8 cellular contexts compared by ENCODE assay signal in the genomic region with DNA sequence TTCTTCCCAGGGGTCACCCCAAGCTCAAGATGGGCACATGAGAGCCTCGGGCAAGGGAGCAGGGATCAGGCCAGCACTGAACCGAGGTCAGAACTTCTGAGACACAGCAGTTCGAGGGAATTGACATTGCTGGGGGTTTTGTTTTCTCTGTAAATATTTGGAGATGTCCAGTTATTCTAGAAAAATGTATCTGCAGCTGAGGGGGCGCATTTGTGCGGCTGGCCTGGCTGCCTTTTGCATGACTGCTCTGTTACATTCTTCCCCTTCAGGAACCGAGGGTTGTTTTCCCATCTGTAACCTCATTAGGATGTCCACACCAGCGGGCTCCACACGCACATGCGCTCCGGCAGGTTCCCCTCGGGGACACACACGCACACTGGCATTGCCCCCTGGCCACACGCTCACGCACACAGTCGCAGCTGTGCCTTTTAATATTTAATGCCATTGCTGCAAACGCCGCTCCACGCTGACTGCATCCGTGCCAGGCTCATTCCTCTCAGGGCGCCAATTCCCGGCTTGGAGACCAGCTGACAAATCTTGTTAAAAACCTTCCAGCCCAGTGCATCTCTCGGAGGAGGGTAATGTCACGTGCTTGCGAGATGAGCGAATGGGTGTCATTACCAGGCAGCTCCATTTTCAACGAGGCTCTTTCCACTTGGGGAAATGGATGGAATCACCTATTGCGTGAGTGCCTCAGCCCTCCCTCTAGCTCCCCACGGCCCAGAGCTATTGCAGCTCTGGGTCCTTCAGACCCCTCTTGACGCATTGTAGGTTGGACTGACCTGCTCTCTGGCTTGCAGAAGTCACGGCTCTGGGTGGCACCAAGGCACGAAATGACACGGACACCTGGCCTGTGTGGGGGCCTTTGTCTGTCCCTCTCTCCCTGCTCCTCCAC. TPM values are rescaled to one million over a fixed set of nuclear protein-coding genes. Genes with fewer than 3 reads are reported as not detected.
A peak's percentile ranks its signal among the peaks of the same experiment; 100 is the strongest.
DNase-seq lines count a peak whose midpoint lies in the region.

No MANE protein-coding gene starts in this region.

- H3K4ac ChIP-seq in mesendoderm (ENCODE audit: low read depth, low read length): no peak overlapping the region

- H3K79me2 ChIP-seq in mesendoderm (ENCODE audit: control insufficient read depth, insufficient read depth, low read length): no peaks in the 10 kb centered on the region

- H3K27ac ChIP-seq in mesendoderm (ENCODE audit: low read depth, low read length): no peak overlapping the region

- H3K4me2 ChIP-seq in mesendoderm (ENCODE audit: low read length): no peak overlapping the region

- H3K23ac ChIP-seq in mesendoderm (ENCODE audit: low read length): no peak overlapping the region

- no peak overlapping the region for H3K4me3 ChIP-seq in mesendoderm (ENCODE audit: low read length)

- H3K56ac ChIP-seq in mesendoderm (ENCODE audit: low read length): no peak overlapping the region

- H3K18ac ChIP-seq in mesendoderm (ENCODE audit: low read length): no peak overlapping the region

- H2BK5ac ChIP-seq in mesendoderm (ENCODE audit: low read length): no peak overlapping the region

- no peak overlapping the region for H2BK120ac ChIP-seq in mesendoderm (ENCODE audit: low read depth, low read length)

- H3K36me3 ChIP-seq in mesendoderm (ENCODE audit: control insufficient read depth, insufficient read depth, low read length): no peaks in the 10 kb centered on the region

- peaks cover 4% of the 10 kb centered on the region for H3K4me1 ChIP-seq in mesendoderm (ENCODE audit: control insufficient read depth, low read depth, low read length)

- no peaks in the 10 kb centered on the region for H3K79me1 ChIP-seq in mesendoderm (ENCODE audit: low read length)

- peak in 2 of 3 experiments; percentile 29 to 92 for DNase-seq in NCI-H1417 (lab: John Stamatoyannopoulos, UW)
- no peak for DNase-seq in NCI-H1417 treated with DMSO at 0.1 percent for 48 hours (lab: John Stamatoyannopoulos, UW)
- DNase-seq in activated CD8-positive, alpha-beta memory T cell treated with anti-CD3 and anti-CD28 coated beads, Interleukin-2, amount 50 U/mL, for 4 hours: peak; percentile 27
- DNase-seq in glomerular visceral epithelial cell (ENCODE audit: extremely low spot score): peak; percentile 86
- DNase-seq in retina: peak; percentile 92
- DNase-seq in UCSD-AML1 (lab: John Stamatoyannopoulos, UW; ENCODE audit: unreplicated experiment): no peak
- no peak for DNase-seq in dermis blood vessel endothelial cell
- no peak for DNase-seq in mesendoderm

- no peak overlapping the region for H4K8ac ChIP-seq in mesendoderm (ENCODE audit: low read depth, low read length)

- no peaks in the 10 kb centered on the region for H3K27me3 ChIP-seq in mesendoderm (ENCODE audit: insufficient read depth, low read length, poor library complexity)

- no CpG with 5 or more reads among the region's 32 CpGs for WGBS in mesendoderm (ENCODE audit: extremely low coverage, insufficient coverage, low lambda C conversion rate)

- H2AK5ac ChIP-seq in mesendoderm (ENCODE audit: low read length): no peak overlapping the region

- H3K9ac ChIP-seq in mesendoderm (ENCODE audit: low read length): no peak overlapping the region

- H2BK15ac ChIP-seq in mesendoderm (replicated peaks; ENCODE audit: low read depth): no peak overlapping the region

- H4K5ac ChIP-seq in mesendoderm (ENCODE audit: low read length): no peak overlapping the region

RNA-seq across cellular contexts. Expression of gene CCR7, which starts 13.2 kb away (rescaled TPM):
- under 0.01 and 0.33 TPM in 2 replicates for total RNA-seq in dermis blood vessel endothelial cell
- 3.8 TPM for polyA plus RNA-seq in mesendoderm (2013, experiment 1 of 2)
- polyA plus RNA-seq in mesendoderm (2013, experiment 2 of 2): 3.8 TPM

RNA-seq across cellular contexts. Expression of gene TNS4, which starts 50.7 kb away (rescaled TPM):
- not detected in 2 replicates for total RNA-seq in dermis blood vessel endothelial cell
- 5.7 TPM for polyA plus RNA-seq in mesendoderm (2013, experiment 1 of 2)
- 4.9 TPM for polyA plus RNA-seq in mesendoderm (2013, experiment 2 of 2)

Comparison
In these comparisons a context has a peak if more than half of its experiments do, and no peak if none do; other contexts are left out.
1. DNase-seq: peak in NCI-H1417 (2 of 3), activated CD8-positive, alpha-beta memory T cell treated with anti-CD3 and anti-CD28 coated beads, Interleukin-2, amount 50 U/mL, for 4 hours (single experiment), glomerular visceral epithelial cell (single experiment) and retina (single experiment); none in NCI-H1417 treated with DMSO at 0.1 percent for 48 hours (single experiment), UCSD-AML1 (single experiment), dermis blood vessel endothelial cell (single experiment) and mesendoderm (single experiment).